9 cellular contexts compared by ENCODE assay signal in the genomic region with DNA sequence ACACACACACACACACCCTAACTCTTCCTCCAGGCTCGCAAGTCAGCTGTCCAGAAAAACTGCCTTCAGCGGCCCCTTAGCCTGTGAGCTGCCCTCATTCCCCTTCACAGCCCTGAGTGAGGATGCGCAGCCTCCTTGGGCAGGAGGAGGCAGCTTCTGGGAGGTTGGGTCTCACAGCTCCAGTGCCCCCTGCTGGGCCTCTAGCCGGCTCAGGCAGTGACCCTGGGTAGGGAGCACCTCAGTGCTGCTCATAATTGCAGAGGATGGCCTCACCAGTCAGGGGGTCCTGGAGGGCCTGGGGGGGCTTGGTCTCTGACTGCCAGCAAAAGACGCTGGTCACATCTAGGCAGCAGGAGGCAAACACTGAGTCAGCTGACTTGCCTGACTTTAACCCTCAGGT. TPM values are rescaled to one million over a fixed set of nuclear protein-coding genes. Genes with fewer than 3 reads are reported as not detected.
A peak's percentile ranks its signal among the peaks of the same experiment; 100 is the strongest.
DNase-seq lines count a peak whose midpoint lies in the region; ATAC-seq and TF ChIP-seq lines count a peak whose summit lies in the region.
"Had no signal": no experiment of that assay in that cellular context is flagged by ENCODE, and none has a peak within 500 bp of the region (broad histone marks: within the 10 kb centered on the region; RNA-seq: fewer than 3 reads in every experiment).

No MANE protein-coding gene starts in this region.

- no peaks in the 10 kb centered on the region for H4K20me1 ChIP-seq in HCT116 (ENCODE audit: insufficient read depth)

- no peaks in the 10 kb centered on the region for H3K9me3 Mint-ChIP-seq in activated naive CD8-positive, alpha-beta T cell treated with anti-CD3 and anti-CD28 coated beads, Interleukin-2, amount 50 U/mL, for 24 hours
- H3K9me3 Mint-ChIP-seq in Caco-2 (ENCODE audit: unreplicated experiment): peaks cover 17% of the 10 kb centered on the region
- H3K9me3 Mint-ChIP-seq: T-helper 1 cell treated with Interleukin-12 subunit alpha and Interleukin-12 subunit beta and Interleukin-4 antibody, amounts not matched to agents 30 μg/mL and 1 μg/mL, for 36 hours had no signal

- intact Hi-C loops in HCT116 (cut with micrococcal nuclease) (no loop called here), Caco-2 (cut with micrococcal nuclease; ENCODE audit: unreplicated experiment) (no loop called here)

- CTCF ChIA-PET in HCT116 (lab: Charles Lee): no interaction called here
- CTCF ChIA-PET in Caco-2 (lab: Charles Lee): interaction anchor here (0.5 kb wide), 1 partner anchor 400 kb away, joined by 3 read pairs; no protein-coding TSS in a partner anchor

- no peak overlapping the region for H3K4me2 ChIP-seq in HCT116 (ENCODE audit: low read length)

- no peak overlapping the region for H2AFZ ChIP-seq in HCT116 (ENCODE audit: low read depth, low read length, poor library complexity, severe bottlenecking)

- no peaks in the 10 kb centered on the region for H3K9me3 ChIP-seq in HCT116 (ENCODE audit: control insufficient read depth in 1 of 2, insufficient read depth in 1 of 2, low read depth in 1 of 2, low read length in 2 of 2)
- no peaks in the 10 kb centered on the region for H3K9me3 ChIP-seq in Caco-2

- no peak overlapping the region for H3K4me3 Mint-ChIP-seq in activated naive CD8-positive, alpha-beta T cell treated with anti-CD3 and anti-CD28 coated beads, Interleukin-2, amount 50 U/mL, for 24 hours
- H3K4me3 Mint-ChIP-seq in Caco-2 (ENCODE audit: unreplicated experiment): no peak overlapping the region
- H3K4me3 Mint-ChIP-seq: T-helper 1 cell treated with Interleukin-12 subunit alpha and Interleukin-12 subunit beta and Interleukin-4 antibody, amounts not matched to agents 30 μg/mL and 1 μg/mL, for 36 hours had no signal

- no peak overlapping the region for H3K27ac ChIP-seq in HCT116 (ENCODE audit: low read depth, low read length)

- peaks cover 41% of the 10 kb centered on the region for H3K27me3 Mint-ChIP-seq in activated naive CD8-positive, alpha-beta T cell treated with anti-CD3 and anti-CD28 coated beads, Interleukin-2, amount 50 U/mL, for 24 hours
- no peaks in the 10 kb centered on the region for H3K27me3 Mint-ChIP-seq in Caco-2 (ENCODE audit: insufficient read depth, unreplicated experiment)

- no peaks in the 10 kb centered on the region for H3K9me2 ChIP-seq in HCT116 (ENCODE audit: insufficient read depth)

- TF ChIP-seq CTCF in HCT116 (IDR thresholded peaks at IDR 0.05 in 2 of 3, conservative IDR thresholded peaks at IDR 0.05 in 1 of 3; ENCODE audit: borderline replicate concordance in 1 of 3, insufficient read depth in 1 of 3, low read depth in 2 of 3, low read length in 2 of 3) (0 out of 6 replicates have a peak, but pooled peaks of 1 of the 3 experiments have one; percentile 16), Caco-2 (IDR thresholded peaks at IDR 0.05; ENCODE audit: insufficient read depth in 1 of 2, low read depth in 1 of 2, low read length in 1 of 2, severe bottlenecking in 1 of 2, unreplicated experiment in 1 of 2) (no peak)

- no peak overlapping the region for H3K9ac ChIP-seq in HCT116 (ENCODE audit: low read length)

- H3K27ac Mint-ChIP-seq in activated naive CD8-positive, alpha-beta T cell treated with anti-CD3 and anti-CD28 coated beads, Interleukin-2, amount 50 U/mL, for 24 hours: no peak overlapping the region
- H3K27ac Mint-ChIP-seq in Caco-2 (ENCODE audit: unreplicated experiment): no peak overlapping the region
- H3K27ac Mint-ChIP-seq: T-helper 1 cell treated with Interleukin-12 subunit alpha and Interleukin-12 subunit beta and Interleukin-4 antibody, amounts not matched to agents 30 μg/mL and 1 μg/mL, for 36 hours had no signal

- ATAC-seq in HCT116: peak; percentile 58
- ATAC-seq in activated naive CD8-positive, alpha-beta T cell treated with anti-CD3 and anti-CD28 coated beads, Interleukin-2, amount 50 U/mL, for 24 hours: peak; percentile 60
- ATAC-seq in GM19455 (IDR thresholded peaks at IDR 0.05; ENCODE audit: unreplicated experiment): no peak
- ATAC-seq in GM21447 (IDR thresholded peaks at IDR 0.05; ENCODE audit: unreplicated experiment): no peak
- ATAC-seq in HG02798 (IDR thresholded peaks at IDR 0.05; ENCODE audit: poor library complexity, unreplicated experiment): no peak

- H3K4me3 ChIP-seq in HCT116 (replicated peaks in 1 of 2; ENCODE audit: low read depth in 1 of 2, low read length in 2 of 2) (no peak overlapping the region), Caco-2 (ENCODE audit: low read depth, low read length) (no peak overlapping the region)

- RAD21 ChIA-PET in HCT116 (lab: Charles Lee; ENCODE audit: low non-redundant PET in 1 of 2, low total read pairs in 2 of 2, uncharacterized antibody in 2 of 2, unreplicated experiment in 2 of 2): no interaction called here

- H3K27me3 ChIP-seq in HCT116 (ENCODE audit: insufficient read depth, low read length) (no peaks in the 10 kb centered on the region), Caco-2 (replicated peaks; ENCODE audit: control insufficient read depth, insufficient read depth, low read length) (no peaks in the 10 kb centered on the region)

- peaks cover 3% of the 10 kb centered on the region for H3K4me1 Mint-ChIP-seq in activated naive CD8-positive, alpha-beta T cell treated with anti-CD3 and anti-CD28 coated beads, Interleukin-2, amount 50 U/mL, for 24 hours
- no peaks in the 10 kb centered on the region for H3K4me1 Mint-ChIP-seq in Caco-2 (ENCODE audit: low read depth, unreplicated experiment)

- no peaks in the 10 kb centered on the region for H3K36me3 Mint-ChIP-seq in activated naive CD8-positive, alpha-beta T cell treated with anti-CD3 and anti-CD28 coated beads, Interleukin-2, amount 50 U/mL, for 24 hours (ENCODE audit: low read depth)
- no peaks in the 10 kb centered on the region for H3K36me3 Mint-ChIP-seq in Caco-2 (ENCODE audit: insufficient read depth, unreplicated experiment)

- H3K79me2 ChIP-seq in HCT116 (ENCODE audit: insufficient read depth, low read length): no peaks in the 10 kb centered on the region

- H3K4me1 ChIP-seq in HCT116 (ENCODE audit: control insufficient read depth in 1 of 2, insufficient read depth in 2 of 2, low read length in 2 of 2) (no peaks in the 10 kb centered on the region), Caco-2 (no peaks in the 10 kb centered on the region)

- POLR2A ChIA-PET in HCT116 (lab: Charles Lee): no interaction called here
- POLR2A ChIA-PET in Caco-2 (lab: Charles Lee): no interaction called here

- TF ChIP-seq POLR2A in HCT116 (IDR thresholded peaks at IDR 0.05; ENCODE audit: borderline replicate concordance, extremely low read depth, insufficient read depth, insufficient read length): no peak

- BruUV-seq in HCT116 (replicated peaks; lab: Mats Ljungman, UMichigan): no TSS peak
- BruUV-seq in Caco-2 (replicated peaks; lab: Mats Ljungman, UMichigan): no TSS peak

- H3K36me3 ChIP-seq in HCT116 (ENCODE audit: control insufficient read depth in 1 of 2, insufficient read depth in 2 of 2, low read length in 2 of 2) (no peaks in the 10 kb centered on the region), Caco-2 (ENCODE audit: control insufficient read depth, insufficient read depth, low read length) (no peaks in the 10 kb centered on the region)

- 0 out of 2 replicates have a peak, but pooled peaks have one; percentile 10 for TF ChIP-seq RAD21 in HCT116 (IDR thresholded peaks at IDR 0.05; ENCODE audit: low read depth)

- DNase-seq in AG20443 (ENCODE audit: low spot score) (peak; percentile 18), HCT116 (ENCODE audit: low read depth, low spot score) (no peak), medulla oblongata (ENCODE audit: extremely low spot score) (peak; percentile 4), Caco-2 (no peak)
- DNase-seq in activated naive CD8-positive, alpha-beta T cell treated with anti-CD3 and anti-CD28 coated beads, Interleukin-2, amount 50 U/mL, for 24 hours: peak; percentile 34

TF ChIP-seq in HCT116, 20 proteins besides CTCF, POLR2A, EP300 and RAD21 (continues in another document):
- TF ChIP-seq, protein P1, sequence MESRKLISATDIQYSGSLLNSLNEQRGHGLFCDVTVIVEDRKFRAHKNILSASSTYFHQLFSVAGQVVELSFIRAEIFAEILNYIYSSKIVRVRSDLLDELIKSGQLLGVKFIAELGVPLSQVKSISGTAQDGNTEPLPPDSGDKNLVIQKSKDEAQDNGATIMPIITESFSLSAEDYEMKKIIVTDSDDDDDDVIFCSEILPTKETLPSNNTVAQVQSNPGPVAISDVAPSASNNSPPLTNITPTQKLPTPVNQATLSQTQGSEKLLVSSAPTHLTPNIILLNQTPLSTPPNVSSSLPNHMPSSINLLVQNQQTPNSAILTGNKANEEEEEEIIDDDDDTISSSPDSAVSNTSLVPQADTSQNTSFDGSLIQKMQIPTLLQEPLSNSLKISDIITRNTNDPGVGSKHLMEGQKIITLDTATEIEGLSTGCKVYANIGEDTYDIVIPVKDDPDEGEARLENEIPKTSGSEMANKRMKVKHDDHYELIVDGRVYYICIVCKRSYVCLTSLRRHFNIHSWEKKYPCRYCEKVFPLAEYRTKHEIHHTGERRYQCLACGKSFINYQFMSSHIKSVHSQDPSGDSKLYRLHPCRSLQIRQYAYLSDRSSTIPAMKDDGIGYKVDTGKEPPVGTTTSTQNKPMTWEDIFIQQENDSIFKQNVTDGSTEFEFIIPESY (IDR thresholded peaks at IDR 0.05; ENCODE audit: extremely low read depth, insufficient replicate concordance, low read length): no peak

RNA-seq across cellular contexts. Expression of a gene that starts 43.7 kb away (rescaled TPM):
- total RNA-seq in HCT116 (2021; ENCODE audit: unreplicated experiment): 6.6 TPM
- 1.5 and 2.2 TPM in 2 replicates for polyA plus RNA-seq in HCT116 (2012)
- total RNA-seq in Caco-2 (2022): 10.1 and 10.7 TPM in 2 replicates

RNA-seq across cellular contexts. Expression of a gene that starts 44.1 kb away (rescaled TPM):
- 2.5 TPM for total RNA-seq in HCT116 (2021; ENCODE audit: unreplicated experiment)
- polyA plus RNA-seq in HCT116 (2012): 0.49 and 0.60 TPM in 2 replicates
- 5.8 and 7.2 TPM in 2 replicates for total RNA-seq in Caco-2 (2022)

RNA-seq across cellular contexts. Expression of a gene that starts 59.7 kb away (rescaled TPM):
- total RNA-seq in HCT116 (2021; ENCODE audit: unreplicated experiment) (7.2 TPM), Caco-2 (2022) (10.9 and 13.5 TPM in 2 replicates)
- polyA plus RNA-seq in HCT116 (2012): 5.0 and 6.4 TPM in 2 replicates

Comparison
In these comparisons a context has a peak if more than half of its experiments do, and no peak if none do; other contexts are left out.
1. DNase-seq: peak in AG20443 (single experiment), activated naive CD8-positive, alpha-beta T cell treated with anti-CD3 and anti-CD28 coated beads, Interleukin-2, amount 50 U/mL, for 24 hours (single experiment) and medulla oblongata (single experiment); none in HCT116 (single experiment) and Caco-2 (0 of 2).
2. ATAC-seq: peak in HCT116 (single experiment) and activated naive CD8-positive, alpha-beta T cell treated with anti-CD3 and anti-CD28 coated beads, Interleukin-2, amount 50 U/mL, for 24 hours (single experiment); none in GM19455 (single experiment), GM21447 (single experiment) and HG02798 (single experiment).